In genomic region chr16:72076991-72077706, GRCh38 we compare ENCODE assay signal across 4 cellular contexts. TPM values are rescaled to one million over a fixed set of nuclear protein-coding genes. Genes with fewer than 3 reads are reported as not detected.
"Had no signal": no experiment of that assay in that cellular context is flagged by ENCODE, and none has a peak within 500 bp of the region (broad histone marks: within the 10 kb centered on the region; RNA-seq: fewer than 3 reads in every experiment).

No MANE protein-coding gene starts in this region.

RNA-seq across cellular contexts. Expression of gene HPR, which starts 14.1 kb away (rescaled TPM):
- total RNA-seq: LHCN-M2, M059J, MCF 10A, NCI-H460 had no signal

RNA-seq across cellular contexts. Expression of gene HP, which starts 22.8 kb away (rescaled TPM):
- total RNA-seq: LHCN-M2, M059J, MCF 10A, NCI-H460 had no signal
